In genomic region chr6:27474672-27475071, GRCh38 we compare ENCODE assay signal across 1 cellular context.
TF ChIP-seq lines count a peak whose summit lies in the region.

No MANE protein-coding gene starts in this region.

TF ChIP-seq in WTC11, 78 proteins besides CTCF, POLR2A, EP300 and RAD21 (continued from another document):
- TF ChIP-seq AR (CRISPR knock-in tag; IDR thresholded peaks at IDR 0.05) (no peak), ZNF425 (CRISPR knock-in tag; conservative IDR thresholded peaks at IDR 0.05) (no peak), NR3C1 (CRISPR knock-in tag; conservative IDR thresholded peaks at IDR 0.05; ENCODE audit: low read depth) (no peak), ERG (CRISPR knock-in tag; IDR thresholded peaks at IDR 0.05) (no peak), JAZF1 (CRISPR knock-in tag; IDR thresholded peaks at IDR 0.05) (no peak), SMAD3 (CRISPR knock-in tag; IDR thresholded peaks at IDR 0.05; ENCODE audit: borderline replicate concordance) (no peak), GABPB1 (CRISPR knock-in tag; IDR thresholded peaks at IDR 0.05) (no peak), STAT6 (CRISPR knock-in tag; conservative IDR thresholded peaks at IDR 0.05; ENCODE audit: low read depth) (no peak), ATF6 (CRISPR knock-in tag; IDR thresholded peaks at IDR 0.05) (no peak), CDX4 (CRISPR knock-in tag; IDR thresholded peaks at IDR 0.05; ENCODE audit: borderline replicate concordance) (no peak)
